17 cellular contexts compared by ENCODE assay signal in the genomic region with DNA sequence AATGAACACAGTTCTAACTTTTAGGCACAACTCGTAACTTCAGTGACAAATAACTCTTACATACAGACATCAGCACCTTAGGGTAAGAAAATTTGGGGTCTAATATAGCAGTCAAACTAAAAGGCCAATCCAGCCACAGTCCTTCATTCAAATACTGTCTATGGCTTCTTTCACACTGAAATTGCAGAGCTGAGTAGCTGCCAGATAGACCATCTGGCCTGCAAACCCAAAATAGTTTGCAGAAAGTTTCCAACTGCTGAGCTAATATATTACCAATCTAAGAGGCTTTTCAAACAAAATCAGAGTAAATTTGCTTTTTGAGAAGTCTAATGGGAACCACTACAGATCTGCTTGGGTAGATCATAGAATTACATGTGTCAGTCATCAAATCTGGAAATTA.
"Had no signal": no experiment of that assay in that cellular context is flagged by ENCODE, and none has a peak within 500 bp of the region (broad histone marks: within the 10 kb centered on the region; RNA-seq: fewer than 3 reads in every experiment).

No MANE protein-coding gene starts in this region.

- DNase-seq: effector CD4-positive, alpha-beta T cell; endodermal cell; erythroblast; foreskin melanocyte; kidney glomerular epithelial cell; naive thymus-derived CD4-positive, alpha-beta T cell; spleen; stimulated activated CD4-positive, alpha-beta T cell treated with anti-CD3 and anti-CD28 coated beads, Interleukin-15, amount 100 ng/mL, for 24 hours; stimulated activated CD4-positive, alpha-beta T cell treated with anti-CD3 and anti-CD28 coated beads, Interleukin-1b, Interleukin-23, amount 100 ng/mL, for 48 hours; stimulated activated CD4-positive, alpha-beta T cell treated with anti-CD3 and anti-CD28 coated beads, Interleukin-4, amount 100 ng/mL, for 24 hours; testis; upper lobe of right lung had no signal

- H3K9me3 ChIP-seq: neutrophil, spleen, testis, tibial nerve, upper lobe of right lung had no signal

- H3K27me3 ChIP-seq: hepatocyte, neutrophil, spleen, testis, tibial nerve had no signal

- H2AFZ ChIP-seq: hepatocyte had no signal

- H3K4me3 ChIP-seq: hepatocyte, spleen, testis, tibial nerve, upper lobe of right lung had no signal

- H3K79me2 ChIP-seq: hepatocyte had no signal

- ATAC-seq: naive thymus-derived CD4-positive, alpha-beta T cell; sciatic nerve; stimulated activated memory B cell treated with anti-CD40 and anti-IgM and Interleukin-4, amounts not matched to agents 10 μg/mL and 1 μg/mL and 100 μg/mL, for 72 hours; upper lobe of right lung had no signal

- H3K4me1 ChIP-seq: spleen, testis, tibial nerve, upper lobe of right lung had no signal

- H3K36me3 ChIP-seq: neutrophil, spleen, tibial nerve, upper lobe of right lung had no signal

- H3K27ac ChIP-seq: hepatocyte, neutrophil, spleen, testis, tibial nerve, upper lobe of right lung had no signal

- H3K4me2 ChIP-seq: hepatocyte had no signal
